In the genomic region with DNA sequence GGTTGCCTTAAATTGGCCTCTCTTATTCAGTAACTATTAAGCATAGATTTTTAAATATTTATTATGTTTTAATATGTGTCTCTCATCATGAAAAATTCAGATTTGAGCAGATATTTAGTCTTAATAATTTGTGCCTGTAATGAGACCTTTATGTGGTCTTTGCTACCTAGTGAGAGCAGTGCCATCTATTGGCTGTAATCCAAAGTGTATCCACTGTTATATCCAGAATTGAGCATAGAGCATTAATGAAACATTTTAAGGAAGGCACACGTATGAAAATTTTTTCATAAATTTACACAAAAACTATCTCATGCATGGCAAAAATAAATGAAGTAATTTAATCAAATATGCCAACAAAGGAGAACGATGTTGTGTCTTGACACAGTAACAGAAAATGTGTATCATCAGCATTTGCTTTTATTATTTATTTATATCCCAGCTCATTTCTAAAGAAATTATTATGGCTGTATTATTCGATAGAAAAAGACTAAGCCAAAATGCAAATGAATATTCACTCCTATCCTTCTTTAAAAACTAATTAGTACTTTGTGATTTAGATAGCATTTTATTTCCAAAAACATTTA, we compare ENCODE assay signal across 8 cellular contexts.
DNase-seq lines count a peak whose midpoint lies in the region; ATAC-seq and TF ChIP-seq lines count a peak whose summit lies in the region.

No MANE protein-coding gene starts in this region.

- H3K9me3 Mint-ChIP-seq in activated CD8-positive, alpha-beta T cell treated with anti-CD3 and anti-CD28 coated beads for 36 hours, result no peaks in the 10 kb centered on the region
- no peaks in the 10 kb centered on the region for H3K9me3 Mint-ChIP-seq in activated CD8-positive, alpha-beta T cell treated with anti-CD3 and anti-CD28 coated beads, Interleukin-2, amount 10 ng/mL, durations not matched to agents 7 days and 5 days (ENCODE audit: insufficient read depth)
- H3K9me3 Mint-ChIP-seq in activated CD4-positive, alpha-beta T cell treated with anti-CD3 and anti-CD28 coated beads, Interleukin-2, amount 10 ng/mL, durations not matched to agents 24 days and 14 days, result no peaks in the 10 kb centered on the region

- intact Hi-C loops in activated CD8-positive, alpha-beta T cell treated with anti-CD3 and anti-CD28 coated beads for 36 hours (cut with micrococcal nuclease), result loop anchor here (10.0 kb wide), 1 partner anchor 209 kb away; a partner anchor contains a TSS
- intact Hi-C loops in upper lobe of right lung (cut with DNase I), result no loop called here
- intact Hi-C loops in activated CD4-positive, alpha-beta T cell treated with anti-CD3 and anti-CD28 coated beads, Interleukin-2, amount 10 ng/mL, durations not matched to agents 24 days and 14 days (cut with micrococcal nuclease), result loop anchor here (1.0 to 5.0 kb wide), 2 partner anchors 203 to 221 kb away; a partner anchor contains a TSS

- H3K9me3 ChIP-seq in upper lobe of right lung, result no peaks in the 10 kb centered on the region

- peak; percentile 67 for TF ChIP-seq CTCF in activated CD8-positive, alpha-beta T cell treated with anti-CD3 and anti-CD28 coated beads for 36 hours (IDR thresholded peaks at IDR 0.05)
- TF ChIP-seq CTCF in epithelial cell of esophagus (IDR thresholded peaks at IDR 0.05; ENCODE audit: insufficient read depth, low read depth, low read length, missing control alignments) (peak; percentile 55), upper lobe of right lung (IDR thresholded peaks at IDR 0.05) (no peak)

- H3K4me1 Mint-ChIP-seq in activated CD8-positive, alpha-beta T cell treated with anti-CD3 and anti-CD28 coated beads for 36 hours (ENCODE audit: low read depth), result no peaks in the 10 kb centered on the region
- no peaks in the 10 kb centered on the region for H3K4me1 Mint-ChIP-seq in activated CD8-positive, alpha-beta T cell treated with anti-CD3 and anti-CD28 coated beads, Interleukin-2, amount 10 ng/mL, durations not matched to agents 7 days and 5 days (ENCODE audit: low read depth)
- no peaks in the 10 kb centered on the region for H3K4me1 Mint-ChIP-seq in activated CD4-positive, alpha-beta T cell treated with anti-CD3 and anti-CD28 coated beads, Interleukin-2, amount 10 ng/mL, durations not matched to agents 24 days and 14 days

- no peaks in the 10 kb centered on the region for H3K27me3 Mint-ChIP-seq in activated CD8-positive, alpha-beta T cell treated with anti-CD3 and anti-CD28 coated beads for 36 hours
- no peaks in the 10 kb centered on the region for H3K27me3 Mint-ChIP-seq in activated CD8-positive, alpha-beta T cell treated with anti-CD3 and anti-CD28 coated beads, Interleukin-2, amount 10 ng/mL, durations not matched to agents 7 days and 5 days (ENCODE audit: low read depth)
- no peaks in the 10 kb centered on the region for H3K27me3 Mint-ChIP-seq in activated CD4-positive, alpha-beta T cell treated with anti-CD3 and anti-CD28 coated beads, Interleukin-2, amount 10 ng/mL, durations not matched to agents 24 days and 14 days

- no peaks in the 10 kb centered on the region for H3K36me3 ChIP-seq in upper lobe of right lung

- no peak overlapping the region for H3K4me3 Mint-ChIP-seq in activated CD8-positive, alpha-beta T cell treated with anti-CD3 and anti-CD28 coated beads for 36 hours
- no peak overlapping the region for H3K4me3 Mint-ChIP-seq in activated CD8-positive, alpha-beta T cell treated with anti-CD3 and anti-CD28 coated beads, Interleukin-2, amount 10 ng/mL, durations not matched to agents 7 days and 5 days
- H3K4me3 Mint-ChIP-seq in activated CD4-positive, alpha-beta T cell treated with anti-CD3 and anti-CD28 coated beads, Interleukin-2, amount 10 ng/mL, durations not matched to agents 24 days and 14 days, result no peak overlapping the region

- H3K27ac ChIP-seq in upper lobe of right lung, result no peak overlapping the region

- CTCF ChIA-PET in activated CD8-positive, alpha-beta T cell treated with anti-CD3 and anti-CD28 coated beads for 36 hours (lab: Charles Lee), result interaction anchor here (0.8 to 2.0 kb wide), 4 partner anchors 11 to 707 kb away, joined by 3 to 8 read pairs (median 4); no protein-coding TSS in a partner anchor
- CTCF ChIA-PET in activated CD8-positive, alpha-beta T cell treated with anti-CD3 and anti-CD28 coated beads, Interleukin-2, amount 10 ng/mL, durations not matched to agents 7 days and 5 days (lab: Charles Lee), result interaction anchor here (0.6 to 1.7 kb wide), 6 partner anchors 9 to 449 kb away, joined by 3 to 6 read pairs (median 4); a partner anchor contains a TSS

- peaks cover 2% of the 10 kb centered on the region for H3K36me3 Mint-ChIP-seq in activated CD8-positive, alpha-beta T cell treated with anti-CD3 and anti-CD28 coated beads for 36 hours (ENCODE audit: low read depth)
- no peaks in the 10 kb centered on the region for H3K36me3 Mint-ChIP-seq in activated CD8-positive, alpha-beta T cell treated with anti-CD3 and anti-CD28 coated beads, Interleukin-2, amount 10 ng/mL, durations not matched to agents 7 days and 5 days (ENCODE audit: low read depth)
- no peaks in the 10 kb centered on the region for H3K36me3 Mint-ChIP-seq in activated CD4-positive, alpha-beta T cell treated with anti-CD3 and anti-CD28 coated beads, Interleukin-2, amount 10 ng/mL, durations not matched to agents 24 days and 14 days (ENCODE audit: low read depth)

- H3K27me3 ChIP-seq in upper lobe of right lung, result no peaks in the 10 kb centered on the region

- no peaks in the 10 kb centered on the region for H3K4me1 ChIP-seq in upper lobe of right lung

- H3K4me3 ChIP-seq in epithelial cell of esophagus (ENCODE audit: low read length) (no peak overlapping the region), upper lobe of right lung (no peak overlapping the region)

- POLR2A ChIA-PET in activated CD8-positive, alpha-beta T cell treated with anti-CD3 and anti-CD28 coated beads for 36 hours (lab: Charles Lee), result no interaction called here
- POLR2A ChIA-PET in activated CD8-positive, alpha-beta T cell treated with anti-CD3 and anti-CD28 coated beads, Interleukin-2, amount 10 ng/mL, durations not matched to agents 7 days and 5 days (lab: Charles Lee), result no interaction called here

- no peak for ATAC-seq in activated CD8-positive, alpha-beta T cell treated with anti-CD3 and anti-CD28 coated beads for 36 hours
- ATAC-seq in activated CD8-positive, alpha-beta T cell treated with anti-CD3 and anti-CD28 coated beads, Interleukin-2, amount 10 ng/mL, durations not matched to agents 7 days and 5 days, result no peak
- ATAC-seq in HG03097 (IDR thresholded peaks at IDR 0.05; ENCODE audit: low FRiP score, unreplicated experiment) (peak; percentile 45), upper lobe of right lung (peak; percentile 33), HG02610 (IDR thresholded peaks at IDR 0.05; ENCODE audit: unreplicated experiment) (no peak)

- no peak overlapping the region for H3K27ac Mint-ChIP-seq in activated CD8-positive, alpha-beta T cell treated with anti-CD3 and anti-CD28 coated beads for 36 hours
- H3K27ac Mint-ChIP-seq in activated CD8-positive, alpha-beta T cell treated with anti-CD3 and anti-CD28 coated beads, Interleukin-2, amount 10 ng/mL, durations not matched to agents 7 days and 5 days, result no peak overlapping the region
- H3K27ac Mint-ChIP-seq in activated CD4-positive, alpha-beta T cell treated with anti-CD3 and anti-CD28 coated beads, Interleukin-2, amount 10 ng/mL, durations not matched to agents 24 days and 14 days, result no peak overlapping the region

- no peak for DNase-seq in activated CD8-positive, alpha-beta T cell treated with anti-CD3 and anti-CD28 coated beads for 36 hours
- DNase-seq in activated CD8-positive, alpha-beta T cell treated with anti-CD3 and anti-CD28 coated beads, Interleukin-2, amount 10 ng/mL, durations not matched to agents 7 days and 5 days, result no peak
- peak; percentile 32 for DNase-seq in NCI-H748 (lab: John Stamatoyannopoulos, UW; ENCODE audit: unreplicated experiment)
- DNase-seq in epithelial cell of esophagus (ENCODE audit: low read depth), result peak; percentile 62
- DNase-seq in upper lobe of right lung, result no peak
- no peak for DNase-seq in activated CD4-positive, alpha-beta T cell treated with anti-CD3 and anti-CD28 coated beads, Interleukin-2, amount 10 ng/mL, durations not matched to agents 24 days and 14 days

Comparison
In these comparisons a context has a peak if more than half of its experiments do, and no peak if none do; other contexts are left out.
1. ATAC-seq: peak in HG03097 (single experiment) and upper lobe of right lung (single experiment); none in activated CD8-positive, alpha-beta T cell treated with anti-CD3 and anti-CD28 coated beads for 36 hours (single experiment), activated CD8-positive, alpha-beta T cell treated with anti-CD3 and anti-CD28 coated beads, Interleukin-2, amount 10 ng/mL, durations not matched to agents 7 days and 5 days (single experiment) and HG02610 (single experiment).
2. DNase-seq: peak in NCI-H748 (single experiment) and epithelial cell of esophagus (single experiment); none in activated CD8-positive, alpha-beta T cell treated with anti-CD3 and anti-CD28 coated beads for 36 hours (single experiment), activated CD8-positive, alpha-beta T cell treated with anti-CD3 and anti-CD28 coated beads, Interleukin-2, amount 10 ng/mL, durations not matched to agents 7 days and 5 days (single experiment), upper lobe of right lung (single experiment) and activated CD4-positive, alpha-beta T cell treated with anti-CD3 and anti-CD28 coated beads, Interleukin-2, amount 10 ng/mL, durations not matched to agents 24 days and 14 days (single experiment).